ENCODE assay signal across 31 cellular contexts in genomic region chr14:29197557-29197956, GRCh38.
"Had no signal": no experiment of that assay in that cellular context is flagged by ENCODE, and none has a peak within 500 bp of the region (broad histone marks: within the 10 kb centered on the region; RNA-seq: fewer than 3 reads in every experiment).

No MANE protein-coding gene starts in this region.

- FAIRE-seq: TTC549 had no signal

- H3K27ac ChIP-seq: ascending aorta, WERI-Rb-1 had no signal

- ATAC-seq: activated CD4-positive, alpha-beta T cell treated with anti-CD3 and anti-CD28 coated beads for 36 hours; activated CD4-positive, CD25-positive, alpha-beta regulatory T cell treated with anti-CD3 and anti-CD28 coated beads, Interleukin-2, amount 50 U/mL, for 24 hours; activated CD8-positive, alpha-beta memory T cell treated with anti-CD3 and anti-CD28 coated beads, Interleukin-2, amount 10 ng/mL, durations not matched to agents 7 days and 5 days; activated CD8-positive, alpha-beta T cell treated with anti-CD3 and anti-CD28 coated beads, Interleukin-2, amount 10 ng/mL, durations not matched to agents 7 days and 5 days; activated naive CD8-positive, alpha-beta T cell treated with anti-CD3 and anti-CD28 coated beads, Interleukin-2, amount 50 U/mL, for 24 hours; T-cell; T-helper 17 cell; WTC11 had no signal

- DNase-seq: activated CD4-positive, alpha-beta memory T cell treated with anti-CD3 and anti-CD28 coated beads, Interleukin-2, amount 10 ng/mL, durations not matched to agents 7 days and 5 days; activated CD4-positive, alpha-beta T cell treated with anti-CD3 and anti-CD28 coated beads for 1 hour; activated CD4-positive, alpha-beta T cell treated with anti-CD3 and anti-CD28 coated beads for 36 hours; activated CD4-positive, alpha-beta T cell treated with anti-CD3 and anti-CD28 coated beads for 48 hours; activated CD4-positive, alpha-beta T cell treated with anti-CD3 and anti-CD28 coated beads, Interleukin-2, amount 10 ng/mL, durations not matched to agents 7 days and 5 days; activated CD4-positive, alpha-beta T cell treated with anti-CD3 and anti-CD28 coated beads, Interleukin-2, amount 50 U/mL, for 48 hours; activated CD4-positive, CD25-positive, alpha-beta regulatory T cell; activated CD8-positive, alpha-beta memory T cell treated with anti-CD3 and anti-CD28 coated beads for 24 hours; activated CD8-positive, alpha-beta memory T cell treated with anti-CD3 and anti-CD28 coated beads, Interleukin-2, amount 10 ng/mL, durations not matched to agents 7 days and 5 days; activated CD8-positive, alpha-beta memory T cell treated with anti-CD3 and anti-CD28 coated beads, Interleukin-2, amount 50 U/mL, for 48 hours; activated CD8-positive, alpha-beta T cell treated with anti-CD3 and anti-CD28 coated beads, Interleukin-2, amount 10 ng/mL, durations not matched to agents 7 days and 5 days; activated effector memory CD4-positive, alpha-beta T cell treated with Interleukin-2 at 50 U/mL for 16 hours; activated gamma-delta T cell; activated naive CD4-positive, alpha-beta T cell treated with anti-CD3 and anti-CD28 coated beads, Interleukin-2, amount 10 ng/mL, durations not matched to agents 7 days and 5 days; activated naive CD4-positive, alpha-beta T cell treated with Interleukin-2 at 50 U/mL for 16 hours; activated naive CD8-positive, alpha-beta T cell treated with anti-CD3 and anti-CD28 coated beads, Interleukin-2, amount 10 ng/mL, durations not matched to agents 7 days and 5 days; activated naive CD8-positive, alpha-beta T cell treated with anti-CD3 and anti-CD28 coated beads, Interleukin-2, amount 50 U/mL, for 24 hours; activated T-cell treated with anti-CD3 and anti-CD28 coated beads, Interleukin-2, amount 50 U/mL, for 24 hours; activated T-cell treated with anti-CD3 and anti-CD28 coated beads, Interleukin-2, amount 50 U/mL, for 48 hours; amygdala; anterior cingulate cortex; central memory CD4-positive, alpha-beta T cell; cerebellar nuclear complex; T-cell; T-helper 17 cell; T-helper 9 cell; WERI-Rb-1 had no signal

- H3K27me3 ChIP-seq: ascending aorta had no signal

- H3K36me3 ChIP-seq: ascending aorta, WERI-Rb-1 had no signal

- H3K9me3 ChIP-seq: ascending aorta had no signal

- H3K4me1 ChIP-seq: ascending aorta had no signal

- H3K4me3 ChIP-seq: ascending aorta had no signal
